ENCODE assay signal across 1 cellular context in genomic region chr10:129854796-129855705, GRCh38.
TF ChIP-seq lines count a peak whose summit lies in the region.

No MANE protein-coding gene starts in this region.

TF ChIP-seq in WTC11, 78 proteins besides CTCF, POLR2A, EP300 and RAD21 (continued from another document):
- TF ChIP-seq FOXP4 (CRISPR knock-in tag; IDR thresholded peaks at IDR 0.05) (no peak), USF1 (CRISPR knock-in tag; IDR thresholded peaks at IDR 0.05) (no peak)
